In genomic region chr6:83859410-83860346, GRCh38 we compare ENCODE assay signal across 8 cellular contexts. TPM values are rescaled to one million over a fixed set of nuclear protein-coding genes. Genes with fewer than 3 reads are reported as not detected.
DNase-seq lines count a peak whose midpoint lies in the region; ATAC-seq and TF ChIP-seq lines count a peak whose summit lies in the region.

A gene with protein sequence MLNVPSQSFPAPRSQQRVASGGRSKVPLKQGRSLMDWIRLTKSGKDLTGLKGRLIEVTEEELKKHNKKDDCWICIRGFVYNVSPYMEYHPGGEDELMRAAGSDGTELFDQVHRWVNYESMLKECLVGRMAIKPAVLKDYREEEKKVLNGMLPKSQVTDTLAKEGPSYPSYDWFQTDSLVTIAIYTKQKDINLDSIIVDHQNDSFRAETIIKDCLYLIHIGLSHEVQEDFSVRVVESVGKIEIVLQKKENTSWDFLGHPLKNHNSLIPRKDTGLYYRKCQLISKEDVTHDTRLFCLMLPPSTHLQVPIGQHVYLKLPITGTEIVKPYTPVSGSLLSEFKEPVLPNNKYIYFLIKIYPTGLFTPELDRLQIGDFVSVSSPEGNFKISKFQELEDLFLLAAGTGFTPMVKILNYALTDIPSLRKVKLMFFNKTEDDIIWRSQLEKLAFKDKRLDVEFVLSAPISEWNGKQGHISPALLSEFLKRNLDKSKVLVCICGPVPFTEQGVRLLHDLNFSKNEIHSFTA (plus strand): TSS chr6:83859689. CDS start chr6:83859783, 94 bp downstream.

- peak within 1 kb of the TSS; percentile 50 to 96 for H3K27ac ChIP-seq in coronary artery

- peak within 1 kb of the TSS; percentile 98 for H3K4me3 Mint-ChIP-seq in activated CD4-positive, alpha-beta T cell treated with anti-CD3 and anti-CD28 coated beads, Interleukin-2, amount 10 ng/mL, durations not matched to agents 24 days and 14 days

- peaks cover 13% of the 10 kb centered on the region for H3K27me3 Mint-ChIP-seq in activated CD4-positive, alpha-beta T cell treated with anti-CD3 and anti-CD28 coated beads, Interleukin-2, amount 10 ng/mL, durations not matched to agents 24 days and 14 days

- H3K4me1 Mint-ChIP-seq in activated CD4-positive, alpha-beta T cell treated with anti-CD3 and anti-CD28 coated beads, Interleukin-2, amount 10 ng/mL, durations not matched to agents 24 days and 14 days: peaks cover 21% of the 10 kb centered on the region

- H3K36me3 Mint-ChIP-seq in activated CD4-positive, alpha-beta T cell treated with anti-CD3 and anti-CD28 coated beads, Interleukin-2, amount 10 ng/mL, durations not matched to agents 24 days and 14 days (ENCODE audit: low read depth): peaks cover 4% of the 10 kb centered on the region

- ATAC-seq in GM19324 (IDR thresholded peaks at IDR 0.05; ENCODE audit: low FRiP score, unreplicated experiment) (peak; percentile 100), HG03469 (IDR thresholded peaks at IDR 0.05; ENCODE audit: unreplicated experiment) (peak; percentile 97), left colon (peak; percentile 100)

- H3K4me3 ChIP-seq in coronary artery: peak within 1 kb of the TSS; percentile 95

- H3K9me3 Mint-ChIP-seq in activated CD4-positive, alpha-beta T cell treated with anti-CD3 and anti-CD28 coated beads, Interleukin-2, amount 10 ng/mL, durations not matched to agents 24 days and 14 days: no peaks in the 10 kb centered on the region

- peak; percentile 24 to 94 (median 90) for DNase-seq in C1 segment of cervical spinal cord (lab: John Stamatoyannopoulos, UW)
- peak; percentile 83 for DNase-seq in NCI-H526 treated with DMSO at 0.1 percent for 48 hours (lab: John Stamatoyannopoulos, UW)
- peak; percentile 99 for DNase-seq in activated CD4-positive, alpha-beta T cell treated with anti-CD3 and anti-CD28 coated beads, Interleukin-2, amount 10 ng/mL, durations not matched to agents 24 days and 14 days
- DNase-seq in coronary artery (ENCODE audit: low spot score): peak; percentile 95
- peak; percentile 96 to 97 for DNase-seq in left colon
- DNase-seq in stimulated activated CD4-positive, alpha-beta T cell treated with anti-CD3 and anti-CD28 coated beads, Interleukin-1b, Interleukin-23, amount 100 ng/mL, for 48 hours: peak; percentile 93

- H3K27ac Mint-ChIP-seq in activated CD4-positive, alpha-beta T cell treated with anti-CD3 and anti-CD28 coated beads, Interleukin-2, amount 10 ng/mL, durations not matched to agents 24 days and 14 days: peak within 1 kb of the TSS; percentile 88

- TF ChIP-seq CTCF in coronary artery (IDR thresholded peaks at IDR 0.05): no peak

- intact Hi-C loops in activated CD4-positive, alpha-beta T cell treated with anti-CD3 and anti-CD28 coated beads, Interleukin-2, amount 10 ng/mL, durations not matched to agents 24 days and 14 days (cut with micrococcal nuclease): loop anchor here (1.0 to 10.0 kb wide), 2 partner anchors 368 to 905 kb away; partner anchors contain the start of genes CEP162 and TBX18
- intact Hi-C loops in left colon (cut with DNase I, micrococcal nuclease): no loop called here

RNA-seq across cellular contexts. Expression of the gene that starts here (rescaled TPM):
- 24.7 and 27.0 TPM in 2 replicates for total RNA-seq in activated CD4-positive, alpha-beta T cell treated with anti-CD3 and anti-CD28 coated beads, Interleukin-2, amount 10 ng/mL, durations not matched to agents 24 days and 14 days
- 10 to 100 TPM; 30.5 to 31.9 TPM for total RNA-seq in left colon

Comparison
In these comparisons a context has a peak if more than half of its experiments do, and no peak if none do; other contexts are left out.
1. Peak in every context shown above with its lines: DNase-seq, ATAC-seq, H3K4me3 ChIP-seq and H3K27ac ChIP-seq.